Comparison of ENCODE assay signal across 19 cellular contexts in the genomic region with DNA sequence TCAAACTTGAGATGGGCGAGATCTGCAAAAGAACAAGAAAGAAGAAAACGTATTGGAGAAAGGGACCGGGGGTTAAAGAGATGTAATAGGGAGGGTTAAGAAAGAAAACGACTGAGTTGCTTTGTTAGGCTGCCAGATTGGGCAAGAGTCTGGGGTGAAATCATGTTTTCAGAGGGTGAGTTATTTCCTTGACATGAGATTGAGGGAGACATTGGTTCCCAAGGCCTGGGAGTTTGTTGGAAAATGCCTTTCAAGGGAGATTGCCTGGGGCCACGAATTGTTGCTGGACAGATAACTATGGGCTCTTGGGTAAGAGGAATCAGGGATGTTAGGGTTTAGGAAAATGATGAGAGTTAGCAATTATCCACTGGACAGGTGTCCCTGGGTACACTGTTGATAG. TPM values are rescaled to one million over a fixed set of nuclear protein-coding genes. Genes with fewer than 3 reads are reported as not detected.
DNase-seq lines count a peak whose midpoint lies in the region; ATAC-seq, FAIRE-seq and TF ChIP-seq lines count a peak whose summit lies in the region.
"Had no signal": no experiment of that assay in that cellular context is flagged by ENCODE, and none has a peak within 500 bp of the region (broad histone marks: within the 10 kb centered on the region; RNA-seq: fewer than 3 reads in every experiment).

No MANE protein-coding gene starts in this region.

- H3K27ac Mint-ChIP-seq in activated naive CD4-positive, alpha-beta T cell treated with anti-CD3 and anti-CD28 coated beads, Interleukin-2, amount 50 U/mL, for 24 hours: no peak overlapping the region
- no peak overlapping the region for H3K27ac Mint-ChIP-seq in activated naive CD4-positive, alpha-beta T cell treated with anti-CD3 and anti-CD28 coated beads, Interleukin-2, amount 50 U/mL, for 72 hours
- H3K27ac Mint-ChIP-seq in type B pancreatic cell: no peak overlapping the region
- H3K27ac Mint-ChIP-seq: CD14-positive monocyte; T-helper 2 cell treated with Interferon-gamma antibody and Interleukin-4, amounts not matched to agents 5 μg/mL and 100 μg/mL, for 36 hours had no signal

- H3K27me3 Mint-ChIP-seq in activated naive CD4-positive, alpha-beta T cell treated with anti-CD3 and anti-CD28 coated beads, Interleukin-2, amount 50 U/mL, for 24 hours: peaks cover 45% of the 10 kb centered on the region
- H3K27me3 Mint-ChIP-seq in type B pancreatic cell: peaks cover 81% of the 10 kb centered on the region

- ATAC-seq in activated naive CD4-positive, alpha-beta T cell treated with anti-CD3 and anti-CD28 coated beads, Interleukin-2, amount 50 U/mL, for 72 hours: no peak

- no peak for TF ChIP-seq CTCF in cardiac fibroblast (IDR thresholded peaks at IDR 0.05; ENCODE audit: low read depth, low read length)
- TF ChIP-seq CTCF in type B pancreatic cell (conservative IDR thresholded peaks at IDR 0.05): no peak

- DNase-seq in activated naive CD4-positive, alpha-beta T cell treated with anti-CD3 and anti-CD28 coated beads, Interleukin-2, amount 50 U/mL, for 72 hours (ENCODE audit: low spot score in 2 of 2): no peak
- DNase-seq in cardiac fibroblast (ENCODE audit: low read depth in 2 of 2) (peak; percentile 50 to 79), islet precursor cell (peak; percentile 71), type B pancreatic cell (ENCODE audit: extremely low spot score, unreplicated experiment) (no peak), RCC 7860 (ENCODE audit: low spot score) (no peak), NCI-H187 (lab: John Stamatoyannopoulos, UW) (no peak), H54 (ENCODE audit: insufficient read length, low spot score) (no peak)
- DNase-seq: 8988T; activated gamma-delta T cell; aorta; erythroblast; kidney glomerular epithelial cell; stimulated activated CD4-positive, alpha-beta T cell treated with anti-CD3 and anti-CD28 coated beads, Interleukin-2, amount 100 ng/mL, for 48 hours had no signal

- peaks cover 10% of the 10 kb centered on the region for H3K4me1 Mint-ChIP-seq in activated naive CD4-positive, alpha-beta T cell treated with anti-CD3 and anti-CD28 coated beads, Interleukin-2, amount 50 U/mL, for 24 hours
- peaks cover 5% of the 10 kb centered on the region for H3K4me1 Mint-ChIP-seq in type B pancreatic cell (ENCODE audit: unreplicated experiment)

- FAIRE-seq in RCC 7860 (lab: Jason Lieb, UNC) (no peak), H54 (lab: Jason Lieb, UNC) (no peak)
- FAIRE-seq: colon had no signal

- H3K9me3 Mint-ChIP-seq in activated naive CD4-positive, alpha-beta T cell treated with anti-CD3 and anti-CD28 coated beads, Interleukin-2, amount 50 U/mL, for 24 hours: no peaks in the 10 kb centered on the region
- H3K9me3 Mint-ChIP-seq in activated naive CD4-positive, alpha-beta T cell treated with anti-CD3 and anti-CD28 coated beads, Interleukin-2, amount 50 U/mL, for 72 hours: no peaks in the 10 kb centered on the region
- H3K9me3 Mint-ChIP-seq in type B pancreatic cell: no peaks in the 10 kb centered on the region
- H3K9me3 Mint-ChIP-seq: T-helper 2 cell treated with Interferon-gamma antibody and Interleukin-4, amounts not matched to agents 5 μg/mL and 100 μg/mL, for 36 hours had no signal

- no peak for TF ChIP-seq POLR2A in H54 (IDR thresholded peaks at IDR 0.05; ENCODE audit: low read depth, low read length)

- peak overlapping the region in 1 of 2 donors; percentile 30 for H3K4me3 ChIP-seq in cardiac fibroblast (replicated peaks in 1 of 2; ENCODE audit: low read depth in 2 of 2, low read length in 2 of 2)

- H3K4me3 Mint-ChIP-seq in activated naive CD4-positive, alpha-beta T cell treated with anti-CD3 and anti-CD28 coated beads, Interleukin-2, amount 50 U/mL, for 24 hours: peak overlapping the region; percentile 28
- peak overlapping the region; percentile 56 for H3K4me3 Mint-ChIP-seq in type B pancreatic cell
- H3K4me3 Mint-ChIP-seq: T-helper 2 cell treated with Interferon-gamma antibody and Interleukin-4, amounts not matched to agents 5 μg/mL and 100 μg/mL, for 36 hours had no signal

- no peaks in the 10 kb centered on the region for H3K36me3 Mint-ChIP-seq in activated naive CD4-positive, alpha-beta T cell treated with anti-CD3 and anti-CD28 coated beads, Interleukin-2, amount 50 U/mL, for 24 hours
- peaks cover 0 to 9% of the 10 kb centered on the region in 2 donors for H3K36me3 Mint-ChIP-seq in activated naive CD4-positive, alpha-beta T cell treated with anti-CD3 and anti-CD28 coated beads, Interleukin-2, amount 50 U/mL, for 72 hours
- H3K36me3 Mint-ChIP-seq in type B pancreatic cell: no peaks in the 10 kb centered on the region

RNA-seq across cellular contexts. Expression of a gene that starts 0.8 kb away (rescaled TPM):
- not detected for total RNA-seq in activated naive CD4-positive, alpha-beta T cell treated with anti-CD3 and anti-CD28 coated beads, Interleukin-2, amount 50 U/mL, for 72 hours
- 3.4 and 5.8 TPM in 2 replicates for total RNA-seq in type B pancreatic cell (ENCODE audit: low replicate concordance)

RNA-seq across cellular contexts. Expression of a gene that starts 34.0 kb away (rescaled TPM):
- not detected for total RNA-seq in activated naive CD4-positive, alpha-beta T cell treated with anti-CD3 and anti-CD28 coated beads, Interleukin-2, amount 50 U/mL, for 72 hours
- total RNA-seq in type B pancreatic cell (ENCODE audit: low replicate concordance): 0.17 and 0.63 TPM in 2 replicates
- total RNA-seq: mononuclear cell, osteoblast had no signal

Comparison
In these comparisons a context has a peak if more than half of its experiments do, and no peak if none do; other contexts are left out.
1. DNase-seq: peak in cardiac fibroblast (2 of 2) and islet precursor cell (single experiment); none in activated naive CD4-positive, alpha-beta T cell treated with anti-CD3 and anti-CD28 coated beads, Interleukin-2, amount 50 U/mL, for 72 hours (0 of 2), type B pancreatic cell (single experiment), RCC 7860 (single experiment), NCI-H187 (0 of 2) and H54 (single experiment).